ENCODE assay signal across 11 cellular contexts in the genomic region with DNA sequence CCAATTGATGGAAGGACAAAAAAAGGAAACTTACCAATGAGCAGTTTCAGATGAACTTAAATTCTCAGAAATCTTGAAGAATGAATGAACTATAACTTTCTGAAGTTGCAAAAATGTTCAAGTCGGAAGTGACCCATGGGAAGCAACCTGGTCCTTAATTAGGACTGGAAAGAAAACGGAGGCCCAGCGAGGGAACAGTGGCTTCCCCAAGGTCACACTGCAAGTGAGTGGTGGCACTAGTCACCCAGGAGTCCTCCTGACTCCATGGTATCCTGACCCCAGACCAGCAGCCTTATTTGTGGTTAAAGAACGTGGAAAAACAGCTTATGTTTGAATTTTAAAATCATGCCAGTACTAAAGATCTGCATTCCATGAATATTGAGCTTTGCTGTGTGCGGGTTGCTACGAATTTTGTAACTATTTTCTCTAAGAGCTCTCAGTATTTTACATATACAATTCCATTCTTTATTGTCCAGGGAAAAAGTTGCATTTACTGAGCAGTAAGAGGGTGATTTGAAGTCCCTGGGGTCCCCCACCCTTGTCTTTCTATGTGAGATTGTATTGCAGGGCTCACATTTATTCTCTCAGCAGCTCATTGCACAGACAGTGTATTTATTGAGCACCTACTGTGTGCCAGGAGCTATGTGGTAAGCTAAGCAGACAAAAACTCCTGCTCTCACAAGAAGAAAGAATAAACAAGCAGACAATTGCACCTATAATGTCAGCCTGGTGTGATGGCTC.
DNase-seq lines count a peak whose midpoint lies in the region; ATAC-seq and TF ChIP-seq lines count a peak whose summit lies in the region.
"Had no signal": no experiment of that assay in that cellular context is flagged by ENCODE, and none has a peak within 500 bp of the region (broad histone marks: within the 10 kb centered on the region; RNA-seq: fewer than 3 reads in every experiment).

No MANE protein-coding gene starts in this region.

- H3K27ac Mint-ChIP-seq in activated T-helper 2 cell treated with anti-CD3 and anti-CD28 coated beads, Interferon-gamma antibody, Interleukin-2, Interleukin-4, amounts not matched to agents 10 μg/mL and 5 μg/mL and 100 μg/mL, durations not matched to agents 14 hours and 24 hours and 36 hours: peak overlapping the region; percentile 99
- H3K27ac Mint-ChIP-seq in memory B cell: peak overlapping the region; percentile 89

- WGBS in GM23248 (ENCODE audit: low coverage in 1 of 2, low lambda C conversion rate in 2 of 2, missing lambda C conversion rate in 2 of 2), 2 experiments: 51 to 55% methylated on average over 6 of the region's 6 CpGs

- H3K4me3 ChIP-seq in AG04449 (ENCODE audit: low read depth, low read length) (peak overlapping the region; percentile 21; the same call in 1 of the 2 replicates), GM23248 (no peak overlapping the region)

- no peaks in the 10 kb centered on the region for H3K9me3 Mint-ChIP-seq in activated T-helper 2 cell treated with anti-CD3 and anti-CD28 coated beads, Interferon-gamma antibody, Interleukin-2, Interleukin-4, amounts not matched to agents 10 μg/mL and 5 μg/mL and 100 μg/mL, durations not matched to agents 14 hours and 24 hours and 36 hours
- H3K9me3 Mint-ChIP-seq in memory B cell: no peaks in the 10 kb centered on the region

- H2AFZ ChIP-seq in GM23248: no peak overlapping the region
- H2AFZ ChIP-seq: parathyroid adenoma had no signal

- intact Hi-C loops in activated T-helper 2 cell treated with anti-CD3 and anti-CD28 coated beads, Interferon-gamma antibody, Interleukin-2, Interleukin-4, amounts not matched to agents 10 μg/mL and 5 μg/mL and 100 μg/mL, durations not matched to agents 14 hours and 24 hours and 36 hours (cut with micrococcal nuclease): loop anchor here (1.0 to 2.0 kb wide), 4 partner anchors 29 to 222 kb away; no protein-coding TSS in a partner anchor

- H3K79me2 ChIP-seq in GM23248 (ENCODE audit: insufficient read depth): no peaks in the 10 kb centered on the region
- H3K79me2 ChIP-seq: parathyroid adenoma had no signal

- no peak for DNase-seq in AG04449 (ENCODE audit: low read depth, low spot score)
- no peak for DNase-seq in GM23248
- DNase-seq in activated T-helper 2 cell treated with anti-CD3 and anti-CD28 coated beads, Interferon-gamma antibody, Interleukin-2, Interleukin-4, amounts not matched to agents 10 μg/mL and 5 μg/mL and 100 μg/mL, durations not matched to agents 14 hours and 24 hours and 36 hours (ENCODE audit: low spot score): no peak
- no peak for DNase-seq in memory B cell (ENCODE audit: low spot score in 2 of 2)
- no peak for DNase-seq in NK-92 (lab: John Stamatoyannopoulos, UW; ENCODE audit: unreplicated experiment)
- DNase-seq in islet precursor cell: no peak
- DNase-seq: DMS79, NCI-H446 had no signal

- H3K9me2 ChIP-seq in GM23248 (ENCODE audit: insufficient read depth): no peaks in the 10 kb centered on the region

- H3K36me3 ChIP-seq in GM23248 (ENCODE audit: low read depth): no peaks in the 10 kb centered on the region

- peaks cover 29% of the 10 kb centered on the region for H3F3A ChIP-seq in GM23248 (ENCODE audit: insufficient read depth)

- POLR2A ChIA-PET in AG04449 (lab: Yijun Ruan, JAX): interaction anchor here (0.9 to 1.7 kb wide), 3 partner anchors 53 to 123 kb away, joined by 3 to 8 read pairs (median 5); a partner anchor contains a TSS

- no peaks in the 10 kb centered on the region for H3K27me3 Mint-ChIP-seq in activated T-helper 2 cell treated with anti-CD3 and anti-CD28 coated beads, Interferon-gamma antibody, Interleukin-2, Interleukin-4, amounts not matched to agents 10 μg/mL and 5 μg/mL and 100 μg/mL, durations not matched to agents 14 hours and 24 hours and 36 hours (ENCODE audit: low read depth)
- no peaks in the 10 kb centered on the region for H3K27me3 Mint-ChIP-seq in memory B cell

- no peak for TF ChIP-seq CTCF in AG04449 (IDR thresholded peaks at IDR 0.05; ENCODE audit: insufficient read depth, low read length, missing control alignments)

- H3K27me3 ChIP-seq in GM23248 (replicated peaks; ENCODE audit: insufficient read depth): no peaks in the 10 kb centered on the region

- no peak for ATAC-seq in memory B cell (ENCODE audit: low read depth)
- no peak for ATAC-seq in HG02840 (IDR thresholded peaks at IDR 0.05; ENCODE audit: low FRiP score, unreplicated experiment)
- no peak for ATAC-seq in GM18498 (IDR thresholded peaks at IDR 0.05; ENCODE audit: unreplicated experiment)

- H4K20me1 ChIP-seq in GM23248 (ENCODE audit: insufficient read depth): no peaks in the 10 kb centered on the region

- in situ Hi-C loops in GM23248 (cut with MboI): no loop called here

- H3K9ac ChIP-seq in GM23248: no peak overlapping the region; the same call in 1 of the 2 replicates
- H3K9ac ChIP-seq: parathyroid adenoma had no signal

- peak overlapping the region; percentile 50 for H3K4me2 ChIP-seq in GM23248 (ENCODE audit: unreplicated experiment)

- CTCF ChIA-PET in AG04449 (lab: Yijun Ruan, JAX): interaction anchor here (1.0 to 1.4 kb wide), 4 partner anchors 10 to 370 kb away, joined by 3 to 4 read pairs (median 4); no protein-coding TSS in a partner anchor

- H3K36me3 Mint-ChIP-seq in activated T-helper 2 cell treated with anti-CD3 and anti-CD28 coated beads, Interferon-gamma antibody, Interleukin-2, Interleukin-4, amounts not matched to agents 10 μg/mL and 5 μg/mL and 100 μg/mL, durations not matched to agents 14 hours and 24 hours and 36 hours (ENCODE audit: low read depth): peaks cover 8% of the 10 kb centered on the region
- H3K36me3 Mint-ChIP-seq in memory B cell: no peaks in the 10 kb centered on the region

- peaks cover 25% of the 10 kb centered on the region for H3K4me1 ChIP-seq in GM23248 (ENCODE audit: insufficient read depth)
- H3K4me1 ChIP-seq: parathyroid adenoma had no signal

- H3K4me1 Mint-ChIP-seq in activated T-helper 2 cell treated with anti-CD3 and anti-CD28 coated beads, Interferon-gamma antibody, Interleukin-2, Interleukin-4, amounts not matched to agents 10 μg/mL and 5 μg/mL and 100 μg/mL, durations not matched to agents 14 hours and 24 hours and 36 hours (ENCODE audit: low read depth): peaks cover 67% of the 10 kb centered on the region
- peaks cover 24% of the 10 kb centered on the region for H3K4me1 Mint-ChIP-seq in memory B cell

- no peaks in the 10 kb centered on the region for H3K9me3 ChIP-seq in GM23248 (ENCODE audit: low read depth)

- H3K4me3 Mint-ChIP-seq in activated T-helper 2 cell treated with anti-CD3 and anti-CD28 coated beads, Interferon-gamma antibody, Interleukin-2, Interleukin-4, amounts not matched to agents 10 μg/mL and 5 μg/mL and 100 μg/mL, durations not matched to agents 14 hours and 24 hours and 36 hours (ENCODE audit: low read depth): peak overlapping the region; percentile 72
- H3K4me3 Mint-ChIP-seq in memory B cell: no peak overlapping the region

- H3K27ac ChIP-seq in GM23248: peak overlapping the region; percentile 86
- H3K27ac ChIP-seq: parathyroid adenoma had no signal
